Comparison of ENCODE assay signal across 1 cellular context in genomic region chr16:49527621-49528020, GRCh38.
TF ChIP-seq lines count a peak whose summit lies in the region.

No MANE protein-coding gene starts in this region.

TF ChIP-seq in GM12878, 131 proteins besides CTCF, POLR2A, EP300 and RAD21 (continued from another document):
- TF ChIP-seq ZBTB33 (IDR thresholded peaks at IDR 0.05) (no peak), CREM (IDR thresholded peaks at IDR 0.05; ENCODE audit: low read depth) (no peak), MAX (IDR thresholded peaks at IDR 0.05; ENCODE audit: low read depth, low read length) (no peak), E2F4 (IDR thresholded peaks at IDR 0.05; ENCODE audit: low read depth, low read length) (no peak), IRF5 (IDR thresholded peaks at IDR 0.05; ENCODE audit: borderline replicate concordance) (no peak), FOXK2 (IDR thresholded peaks at IDR 0.05) (no peak), ZNF592 (IDR thresholded peaks at IDR 0.05) (no peak), CBX5 (IDR thresholded peaks at IDR 0.05; ENCODE audit: low read depth) (no peak), CREB1 (IDR thresholded peaks at IDR 0.05; ENCODE audit: low read depth) (no peak), MTA3 (IDR thresholded peaks at IDR 0.05; ENCODE audit: borderline replicate concordance, low read length) (no peak), NRF1 (conservative IDR thresholded peaks at IDR 0.05; ENCODE audit: low read depth, low read length) (no peak), IKZF1 (conservative IDR thresholded peaks at IDR 0.05) (no peak), FOS (IDR thresholded peaks at IDR 0.05; ENCODE audit: borderline replicate concordance, extremely low read depth, insufficient read length) (no peak), ZNF622 (IDR thresholded peaks at IDR 0.05) (no peak)
TF ChIP-seq in GM12878: peak in this region for 0.
